29 cellular contexts compared by ENCODE assay signal in genomic region chr2:212737773-212738172, GRCh38.
"Had no signal": no experiment of that assay in that cellular context is flagged by ENCODE, and none has a peak within 500 bp of the region (broad histone marks: within the 10 kb centered on the region; RNA-seq: fewer than 3 reads in every experiment).

No MANE protein-coding gene starts in this region.

- ATAC-seq: activated T-cell treated with anti-CD3 and anti-CD28 coated beads, Interleukin-2, amount 50 U/mL, for 4 hours; Panc1; Right ventricle myocardium inferior had no signal

- H3K9me3 ChIP-seq: MG63, SJCRH30 had no signal

- H3K27ac ChIP-seq: SJCRH30 had no signal

- H3K27me3 ChIP-seq: MG63, SJCRH30 had no signal

- FAIRE-seq: colon, TTC549 had no signal

- H3K36me3 ChIP-seq: MG63, SJCRH30 had no signal

- H3K4me1 ChIP-seq: SJCRH30 had no signal

- H3K4me3 ChIP-seq: MG63, SJCRH30 had no signal

- DNase-seq: activated B cell treated with CpG ODN at 0.5 μM for 24 hours; activated CD4-positive, alpha-beta memory T cell treated with anti-CD3 and anti-CD28 coated beads for 36 hours; activated CD4-positive, alpha-beta T cell treated with anti-CD3 and anti-CD28 coated beads for 1 hour; activated CD4-positive, alpha-beta T cell treated with anti-CD3 and anti-CD28 coated beads, Interleukin-2, amount 10 ng/mL, durations not matched to agents 24 days and 14 days; activated CD8-positive, alpha-beta memory T cell treated with anti-CD3 and anti-CD28 coated beads for 24 hours; activated effector memory CD4-positive, alpha-beta T cell treated with anti-CD3 and anti-CD28 coated beads, Interleukin-2, amount 50 U/mL, for 16 hours; activated naive CD4-positive, alpha-beta T cell treated with Interleukin-2 at 50 U/mL for 16 hours; activated T-cell treated with anti-CD3 and anti-CD28 coated beads, Interleukin-2, amount 50 U/mL, for 4 hours; amygdala; cerebellar nuclear complex; MG63; MV-4-11; NCI-H1092 treated with DMSO at 0.1 percent for 48 hours; NCI-H1417 treated with DMSO at 0.1 percent for 48 hours; NCI-H1694; NCI-H2029; NCI-H2107; NCI-H2171 treated with DMSO at 0.1 percent for 48 hours; NCI-H226; NCI-H510A; NCI-H526 treated with DMSO at 0.1 percent for 48 hours; NCI-H82; RPMI8226; SJCRH30; T1000 had no signal
